ENCODE assay signal across 12 cellular contexts in the genomic region with DNA sequence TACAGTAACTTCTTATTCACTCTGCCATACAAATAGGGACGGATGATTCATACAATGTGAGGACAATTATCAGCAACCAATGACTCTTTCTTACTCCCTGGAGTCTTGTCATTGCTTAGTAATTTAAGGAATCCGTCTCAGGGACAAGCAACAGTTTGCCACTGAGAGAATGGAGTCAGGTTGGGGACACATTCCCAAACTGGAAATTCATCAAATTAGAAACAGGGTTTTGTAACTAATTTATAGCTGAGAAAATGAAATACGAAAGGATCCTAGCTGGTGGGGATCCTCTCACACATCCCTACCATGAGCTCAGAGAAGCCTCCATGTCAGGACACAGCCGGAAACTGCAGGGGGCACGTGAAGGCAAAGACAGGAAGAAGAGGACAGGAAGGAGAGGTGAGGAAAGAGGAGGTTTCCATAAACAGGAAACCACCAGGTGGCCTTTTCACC. TPM values are rescaled to one million over a fixed set of nuclear protein-coding genes. Genes with fewer than 3 reads are reported as not detected.
DNase-seq lines count a peak whose midpoint lies in the region; ATAC-seq, FAIRE-seq and TF ChIP-seq lines count a peak whose summit lies in the region.
"Had no signal": no experiment of that assay in that cellular context is flagged by ENCODE, and none has a peak within 500 bp of the region (broad histone marks: within the 10 kb centered on the region; RNA-seq: fewer than 3 reads in every experiment).

No MANE protein-coding gene starts in this region.

- no peak overlapping the region for H2AK5ac ChIP-seq in mesendoderm (ENCODE audit: low read length)

- peak; percentile 66 for DNase-seq in Caki2 (ENCODE audit: low read depth)
- peak; percentile 61 for DNase-seq in choroid plexus epithelial cell (ENCODE audit: low read depth)
- DNase-seq in mesendoderm, result peak; percentile 95
- DNase-seq in mucosa of descending colon, result no peak
- no peak for DNase-seq in GM19239 (ENCODE audit: insufficient read length, low spot score)
- no peak for DNase-seq in right atrium auricular region (ENCODE audit: low spot score)
- DNase-seq in thyroid gland, result no peak
- DNase-seq: CD8-positive, alpha-beta T cell; natural killer cell; NCI-H1694; stimulated activated naive B cell treated with anti-CD40 and anti-IgM and Interleukin-4, amounts not matched to agents 10 μg/mL and 1 μg/mL and 100 μg/mL, for 72 hours had no signal

- H3K27ac ChIP-seq in mesendoderm (ENCODE audit: low read depth, low read length) (peak overlapping the region; percentile 74), right atrium auricular region (no peak overlapping the region), thyroid gland (no peak overlapping the region)

- H3K36me3 ChIP-seq in mesendoderm (ENCODE audit: control insufficient read depth, insufficient read depth, low read length) (no peaks in the 10 kb centered on the region), mucosa of descending colon (ENCODE audit: low read depth) (no peaks in the 10 kb centered on the region), right atrium auricular region (no peaks in the 10 kb centered on the region), thyroid gland (no peaks in the 10 kb centered on the region)

- H3K4me1 ChIP-seq in mesendoderm (ENCODE audit: control insufficient read depth, low read depth, low read length) (peaks cover 10% of the 10 kb centered on the region), mucosa of descending colon (ENCODE audit: low read depth) (no peaks in the 10 kb centered on the region), right atrium auricular region (peaks cover 0 to 6% of the 10 kb centered on the region in 2 donors), thyroid gland (no peaks in the 10 kb centered on the region)

- H3K18ac ChIP-seq in mesendoderm (ENCODE audit: low read length), result peak overlapping the region; percentile 62

- in situ Hi-C loops in Caki2 (cut with HindIII; ENCODE audit: low pct_unique_long_range_greater_than_20kb, low sequenced_read_pairs), result no loop called here

- H2BK120ac ChIP-seq in mesendoderm (ENCODE audit: low read depth, low read length), result no peak overlapping the region

- H3K79me1 ChIP-seq in mesendoderm (ENCODE audit: low read length), result no peaks in the 10 kb centered on the region

- intact Hi-C loops in mucosa of descending colon (cut with DNase I, micrococcal nuclease), result no loop called here
- intact Hi-C loops in thyroid gland (cut with DNase I), result no loop called here

- 0 out of 2 replicates have a peak, but pooled peaks have one; percentile 21 for TF ChIP-seq EP300 in Ishikawa (IDR thresholded peaks at IDR 0.05; ENCODE audit: borderline replicate concordance)

- peak overlapping the region; percentile 98 for H2BK5ac ChIP-seq in mesendoderm (ENCODE audit: low read length)

- ATAC-seq in mucosa of descending colon, result no peak
- ATAC-seq: CD8-positive, alpha-beta T cell; natural killer cell; stimulated activated naive B cell treated with anti-CD40 and anti-IgM and Interleukin-4, amounts not matched to agents 10 μg/mL and 1 μg/mL and 100 μg/mL, for 72 hours had no signal

- no peaks in the 10 kb centered on the region for H3K79me2 ChIP-seq in mesendoderm (ENCODE audit: control insufficient read depth, insufficient read depth, low read length)

- H3K4me3 ChIP-seq in choroid plexus epithelial cell (ENCODE audit: low read depth, low read length) (peak overlapping the region; percentile 43), mesendoderm (ENCODE audit: low read length) (no peak overlapping the region), mucosa of descending colon (no peak overlapping the region), right atrium auricular region (no peak overlapping the region), thyroid gland (replicated peaks in 1 of 3) (no peak overlapping the region)

- no peak overlapping the region for H3K4me2 ChIP-seq in mesendoderm (ENCODE audit: low read length)

- TF ChIP-seq CTCF in choroid plexus epithelial cell (conservative IDR thresholded peaks at IDR 0.05; ENCODE audit: low read depth, low read length) (no peak), mucosa of descending colon (IDR thresholded peaks at IDR 0.05) (no peak), right atrium auricular region (IDR thresholded peaks at IDR 0.05) (no peak), thyroid gland (IDR thresholded peaks at IDR 0.05) (no peak)

- H3K9me3 ChIP-seq in mucosa of descending colon (no peaks in the 10 kb centered on the region), right atrium auricular region (no peaks in the 10 kb centered on the region), thyroid gland (no peaks in the 10 kb centered on the region)

- no peak for TF ChIP-seq POLR2A in thyroid gland (IDR thresholded peaks at IDR 0.05)

- no peak overlapping the region for H3K4ac ChIP-seq in mesendoderm (ENCODE audit: low read depth, low read length)

- H3K56ac ChIP-seq in mesendoderm (ENCODE audit: low read length), result peak overlapping the region; percentile 91

- no peak overlapping the region for H3K9ac ChIP-seq in mesendoderm (ENCODE audit: low read length)

- H3K23ac ChIP-seq in mesendoderm (ENCODE audit: low read length), result no peak overlapping the region

- no CpG with 5 or more reads among the region's 5 CpGs for WGBS in mesendoderm (ENCODE audit: extremely low coverage, insufficient coverage, low lambda C conversion rate)
- 68 to 72% methylated on average over 5 of the region's 5 CpGs for WGBS in thyroid gland, 2 donors

- TF ChIP-seq RAD21 in Ishikawa (IDR thresholded peaks at IDR 0.05; ENCODE audit: low read depth), result no peak

- H4K5ac ChIP-seq in mesendoderm (ENCODE audit: low read length), result no peak overlapping the region

- no peak for FAIRE-seq in GM19239 (lab: Jason Lieb, UNC)

- no peaks in the 10 kb centered on the region for H3K27me3 ChIP-seq in mesendoderm (ENCODE audit: insufficient read depth, low read length, poor library complexity)
- H3K27me3 ChIP-seq in right atrium auricular region, result no peaks in the 10 kb centered on the region
- H3K27me3 ChIP-seq in thyroid gland, result no peaks in the 10 kb centered on the region

- H2BK15ac ChIP-seq in mesendoderm (replicated peaks; ENCODE audit: low read depth), result peak overlapping the region; percentile 20

- no peak overlapping the region for H4K8ac ChIP-seq in mesendoderm (ENCODE audit: low read depth, low read length)

TF ChIP-seq in Ishikawa, 13 proteins besides CTCF, POLR2A, EP300 and RAD21:
- TF ChIP-seq, protein P1, sequence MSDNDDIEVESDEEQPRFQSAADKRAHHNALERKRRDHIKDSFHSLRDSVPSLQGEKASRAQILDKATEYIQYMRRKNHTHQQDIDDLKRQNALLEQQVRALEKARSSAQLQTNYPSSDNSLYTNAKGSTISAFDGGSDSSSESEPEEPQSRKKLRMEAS (IDR thresholded peaks at IDR 0.05), result 0 out of 2 replicates have a peak, but pooled peaks have one; percentile 22
- TF ChIP-seq TCF12 (IDR thresholded peaks at IDR 0.05; ENCODE audit: low read depth), result no peak
- peak; percentile 41; the same call in 1 of the 2 replicates for TF ChIP-seq TEAD4 (IDR thresholded peaks at IDR 0.05)

RNA-seq across cellular contexts. Expression of a gene that starts 50.4 kb away (rescaled TPM):
- not detected in 2 replicates for total RNA-seq in Caki2 (2014; rRNA removed; shearing (Covaris generic); ENCODE audit: low replicate concordance)
- polyA plus RNA-seq in mesendoderm (2013, experiment 1 of 2), result 39.2 TPM
- polyA plus RNA-seq in mesendoderm (2013, experiment 2 of 2), result 38.7 TPM
- total RNA-seq in mucosa of descending colon, result 1 to 10 TPM; 2.4 to 5.8 (median 5.1) TPM
- 10 to 100 TPM; 32.5 to 52.9 TPM for total RNA-seq in right atrium auricular region
- total RNA-seq in thyroid gland, result 100 to 1,000 TPM in 2 of 4 donors, 10 to 100 TPM in 2; 62.5 to 153 (median 96.8) TPM
- total RNA-seq: CD8-positive, alpha-beta T cell had no signal

Comparison
In these comparisons a context has a peak if more than half of its experiments do, and no peak if none do; other contexts are left out.
1. DNase-seq: peak in Caki2 (single experiment), choroid plexus epithelial cell (single experiment) and mesendoderm (single experiment); none in mucosa of descending colon (0 of 3), GM19239 (single experiment), right atrium auricular region (single experiment) and thyroid gland (0 of 2).
2. RNA of a gene that starts 50.4 kb away (total RNA-seq): 62.5 to 153 TPM in thyroid gland and 32.5 to 52.9 TPM in right atrium auricular region; 2.4 to 5.8 TPM in mucosa of descending colon and not detected in Caki2; every median in the first group is over 4 times any median in the second.